Comparison of ENCODE assay signal across 1 cellular context in genomic region chr21:8229366-8230150, GRCh38.
A peak's percentile ranks its signal among the peaks of the same experiment; 100 is the strongest.
TF ChIP-seq lines count a peak whose summit lies in the region.
"Not testable (repeated sequence)": the region's sequence is repeated elsewhere in the genome, so short reads cannot be mapped to it uniquely, and the experiment has no call there.

No MANE protein-coding gene starts in this region.

TF ChIP-seq in K562, 482 proteins besides CTCF, POLR2A, EP300 and RAD21 (continued from another document):
- TF ChIP-seq, protein P1, sequence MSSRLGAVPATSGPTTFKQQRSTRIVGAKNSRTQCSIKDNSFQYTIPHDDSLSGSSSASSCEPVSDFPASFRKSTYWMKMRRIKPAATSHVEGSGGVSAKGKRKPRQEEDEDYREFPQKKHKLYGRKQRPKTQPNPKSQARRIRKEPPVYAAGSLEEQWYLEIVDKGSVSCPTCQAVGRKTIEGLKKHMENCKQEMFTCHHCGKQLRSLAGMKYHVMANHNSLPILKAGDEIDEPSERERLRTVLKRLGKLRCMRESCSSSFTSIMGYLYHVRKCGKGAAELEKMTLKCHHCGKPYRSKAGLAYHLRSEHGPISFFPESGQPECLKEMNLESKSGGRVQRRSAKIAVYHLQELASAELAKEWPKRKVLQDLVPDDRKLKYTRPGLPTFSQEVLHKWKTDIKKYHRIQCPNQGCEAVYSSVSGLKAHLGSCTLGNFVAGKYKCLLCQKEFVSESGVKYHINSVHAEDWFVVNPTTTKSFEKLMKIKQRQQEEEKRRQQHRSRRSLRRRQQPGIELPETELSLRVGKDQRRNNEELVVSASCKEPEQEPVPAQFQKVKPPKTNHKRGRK (tag; IDR thresholded peaks at IDR 0.05) = peak; percentile 100
- TF ChIP-seq DIDO1 (tag; IDR thresholded peaks at IDR 0.05; ENCODE audit: low read depth) = 0 out of 2 replicates have a peak, but pooled peaks have one; percentile 41
- TF ChIP-seq, protein P2, sequence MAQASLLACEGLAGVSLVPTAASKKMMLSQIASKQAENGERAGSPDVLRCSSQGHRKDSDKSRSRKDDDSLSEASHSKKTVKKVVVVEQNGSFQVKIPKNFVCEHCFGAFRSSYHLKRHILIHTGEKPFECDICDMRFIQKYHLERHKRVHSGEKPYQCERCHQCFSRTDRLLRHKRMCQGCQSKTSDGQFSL (CRISPR knock-in tag; IDR thresholded peaks at IDR 0.05) = not testable (repeated sequence)
- TF ChIP-seq, protein P2 (tag; IDR thresholded peaks at IDR 0.05) = peak in 1 of 2 experiments; percentile 78; a peak in 1 of 4 replicates
- 0 out of 2 replicates have a peak, but pooled peaks have one; percentile 55 for TF ChIP-seq TFAM (CRISPR knock-in tag; conservative IDR thresholded peaks at IDR 0.05)
- TF ChIP-seq LARP7 (IDR thresholded peaks at IDR 0.05) = peak; percentile 58; the same call in 1 of the 2 replicates
- peak; percentile 93 for TF ChIP-seq KLF1 (tag; IDR thresholded peaks at IDR 0.05)
- TF ChIP-seq ZNF3 (CRISPR knock-in tag; IDR thresholded peaks at IDR 0.05) = peak; percentile 65; the same call in 1 of the 2 replicates
- TF ChIP-seq HMG20B (CRISPR knock-in tag; IDR thresholded peaks at IDR 0.05) = peak; percentile 65; the same call in 1 of the 2 replicates
- peak; percentile 69; the same call in 1 of the 2 replicates for TF ChIP-seq GTF2A2 (tag; IDR thresholded peaks at IDR 0.05)
TF ChIP-seq in K562: peak in this region for 12; not testable (repeated sequence) for 470.
